In genomic region chrX:101759000-101759399, GRCh38 we compare ENCODE assay signal across 8 cellular contexts.
DNase-seq lines count a peak whose midpoint lies in the region; ATAC-seq, FAIRE-seq and TF ChIP-seq lines count a peak whose summit lies in the region.

No MANE protein-coding gene starts in this region.

- no peaks in the 10 kb centered on the region for H3K9me3 ChIP-seq in lower lobe of right lung

- DNase-seq in Ammon's horn (ENCODE audit: low spot score) (peak; percentile 35), SK-N-DZ (ENCODE audit: low spot score) (peak; percentile 7), choroid plexus epithelial cell (ENCODE audit: low read depth) (peak; percentile 73), lower lobe of right lung (no peak), urothelium cell line (ENCODE audit: low spot score) (peak; percentile 24)

- intact Hi-C loops in lower lobe of right lung (cut with DNase I) = no loop called here

- no peak overlapping the region for H3K4me3 ChIP-seq in choroid plexus epithelial cell (ENCODE audit: low read depth, low read length)
- H3K4me3 ChIP-seq in lower lobe of right lung = no peak overlapping the region

- H3K27ac ChIP-seq in lower lobe of right lung = no peak overlapping the region

- no peak for FAIRE-seq in urothelium cell line (lab: Jason Lieb, UNC)

- H3K36me3 ChIP-seq in lower lobe of right lung = no peaks in the 10 kb centered on the region

- peak; percentile 41 for ATAC-seq in GM18520 (IDR thresholded peaks at IDR 0.05; ENCODE audit: unreplicated experiment)
- ATAC-seq in HG03175 (IDR thresholded peaks at IDR 0.05; ENCODE audit: unreplicated experiment) = peak; percentile 81
- peak in 1 of 2 donors; percentile 59 for ATAC-seq in lower lobe of right lung
- no peak for ATAC-seq in HG03025 (IDR thresholded peaks at IDR 0.05; ENCODE audit: low FRiP score, unreplicated experiment)

- peak; percentile 57 for TF ChIP-seq CTCF in choroid plexus epithelial cell (conservative IDR thresholded peaks at IDR 0.05; ENCODE audit: low read depth, low read length)
- TF ChIP-seq CTCF in lower lobe of right lung (IDR thresholded peaks at IDR 0.05) = peak; percentile 46

- H3K4me1 ChIP-seq in lower lobe of right lung = no peaks in the 10 kb centered on the region

- no peaks in the 10 kb centered on the region for H3K27me3 ChIP-seq in lower lobe of right lung (ENCODE audit: low read depth)
